Comparison of ENCODE assay signal across 25 cellular contexts in genomic region chr12:2775431-2775830, GRCh38. TPM values are rescaled to one million over a fixed set of nuclear protein-coding genes. Genes with fewer than 3 reads are reported as not detected.
"Had no signal": no experiment of that assay in that cellular context is flagged by ENCODE, and none has a peak within 500 bp of the region (broad histone marks: within the 10 kb centered on the region; RNA-seq: fewer than 3 reads in every experiment).

No MANE protein-coding gene starts in this region.

- H3K27ac ChIP-seq: brain microvascular endothelial cell, colonic mucosa, esophagus squamous epithelium, gastrocnemius medialis, spleen, thyroid gland had no signal

- H3K4me3 ChIP-seq: colonic mucosa, esophagus squamous epithelium, gastrocnemius medialis, lung, spleen, thyroid gland had no signal

- H3K27me3 ChIP-seq: brain microvascular endothelial cell, colonic mucosa, gastrocnemius medialis, spleen, thyroid gland had no signal

- H3K36me3 ChIP-seq: brain microvascular endothelial cell, colonic mucosa, esophagus squamous epithelium, gastrocnemius medialis, spleen, thyroid gland had no signal

- H3K4me1 ChIP-seq: colonic mucosa, gastrocnemius medialis, spleen had no signal

- ATAC-seq: activated CD4-positive, alpha-beta T cell treated with anti-CD3 and anti-CD28 coated beads for 36 hours; activated T-cell treated with anti-CD3 and anti-CD28 coated beads, Interleukin-2, amount 50 U/mL, for 72 hours; gastrocnemius medialis; left colon; stimulated activated naive CD8-positive, alpha-beta T cell treated with anti-CD3 and anti-CD28 coated beads, Interleukin-15, Interleukin-2, amounts not matched to agents 100 U/mL and 50 U/mL, for 24 hours had no signal

- FAIRE-seq: islet of Langerhans had no signal

- H3K9me3 ChIP-seq: colonic mucosa, esophagus squamous epithelium, gastrocnemius medialis, spleen, thyroid gland had no signal

- DNase-seq: activated B cell treated with CpG ODN at 0.5 μM for 24 hours; activated CD4-positive, alpha-beta T cell treated with anti-CD3 and anti-CD28 coated beads for 36 hours; activated CD4-positive, alpha-beta T cell treated with anti-CD3 and anti-CD28 coated beads, Interleukin-2, amount 50 U/mL, for 4 hours; activated effector memory CD4-positive, alpha-beta T cell treated with Interleukin-2 at 50 U/mL for 16 hours; activated naive CD4-positive, alpha-beta T cell treated with anti-CD3 and anti-CD28 coated beads, Interleukin-2, amount 10 ng/mL, durations not matched to agents 7 days and 5 days; activated T-cell treated with anti-CD3 and anti-CD28 coated beads, Interleukin-2, amount 50 U/mL, for 72 hours; brain microvascular endothelial cell; colonic mucosa; esophagus squamous epithelium; gastrocnemius medialis; left colon; naive B cell; occipital lobe; posterior cingulate gyrus; spleen; stimulated activated CD4-positive, alpha-beta T cell treated with anti-CD3 and anti-CD28 coated beads, Interleukin-4, amount 100 ng/mL, for 1 hour; stimulated activated naive CD8-positive, alpha-beta T cell treated with anti-CD3 and anti-CD28 coated beads, Interleukin-15, Interleukin-2, amounts not matched to agents 100 U/mL and 50 U/mL, for 24 hours; substantia nigra; T-helper 1 cell; thyroid gland had no signal

RNA-seq across cellular contexts. Expression of gene NRIP2, which starts 59.4 kb away (rescaled TPM):
- total RNA-seq: activated B cell treated with CpG ODN at 0.5 μM for 24 hours; activated CD4-positive, alpha-beta T cell treated with anti-CD3 and anti-CD28 coated beads for 36 hours; activated CD8-positive, alpha-beta memory T cell treated with anti-CD3 and anti-CD28 coated beads for 36 hours; activated T-cell treated with anti-CD3 and anti-CD28 coated beads, Interleukin-2, amount 50 U/mL, for 72 hours; renal cortical epithelial cell had no signal
- polyA plus RNA-seq: neural cell had no signal
